Comparison of ENCODE assay signal across 8 cellular contexts in genomic region chrX:119606508-119607389, GRCh38. TPM values are rescaled to one million over a fixed set of nuclear protein-coding genes. Genes with fewer than 3 reads are reported as not detected.
DNase-seq lines count a peak whose midpoint lies in the region; ATAC-seq and TF ChIP-seq lines count a peak whose summit lies in the region.

No MANE protein-coding gene starts in this region.

- peak overlapping the region; percentile 96 for H3K27ac Mint-ChIP-seq in activated T-helper 2 cell treated with anti-CD3 and anti-CD28 coated beads, Interferon-gamma antibody, Interleukin-2, Interleukin-4, amounts not matched to agents 10 μg/mL and 5 μg/mL and 100 μg/mL, durations not matched to agents 14 hours and 24 hours and 36 hours
- H3K27ac Mint-ChIP-seq in stimulated activated effector memory CD8-positive, alpha-beta T cell treated with anti-CD3 and anti-CD28 coated beads, Interleukin-12 subunit alpha, Interleukin-12 subunit beta, amount 100 ng/mL, for 72 hours, result peak overlapping the region; percentile 95

- peaks cover 16% of the 10 kb centered on the region for H3K36me3 Mint-ChIP-seq in activated T-helper 2 cell treated with anti-CD3 and anti-CD28 coated beads, Interferon-gamma antibody, Interleukin-2, Interleukin-4, amounts not matched to agents 10 μg/mL and 5 μg/mL and 100 μg/mL, durations not matched to agents 14 hours and 24 hours and 36 hours (ENCODE audit: low read depth)
- peaks cover 42% of the 10 kb centered on the region for H3K36me3 Mint-ChIP-seq in stimulated activated effector memory CD8-positive, alpha-beta T cell treated with anti-CD3 and anti-CD28 coated beads, Interleukin-12 subunit alpha, Interleukin-12 subunit beta, amount 100 ng/mL, for 72 hours

- TF ChIP-seq CTCF in AG09309 (IDR thresholded peaks at IDR 0.05; ENCODE audit: control insufficient read depth, insufficient read depth, low read depth, low read length, missing control alignments), result no peak

- no peaks in the 10 kb centered on the region for H3K27me3 Mint-ChIP-seq in activated T-helper 2 cell treated with anti-CD3 and anti-CD28 coated beads, Interferon-gamma antibody, Interleukin-2, Interleukin-4, amounts not matched to agents 10 μg/mL and 5 μg/mL and 100 μg/mL, durations not matched to agents 14 hours and 24 hours and 36 hours (ENCODE audit: low read depth)

- intact Hi-C loops in activated T-helper 2 cell treated with anti-CD3 and anti-CD28 coated beads, Interferon-gamma antibody, Interleukin-2, Interleukin-4, amounts not matched to agents 10 μg/mL and 5 μg/mL and 100 μg/mL, durations not matched to agents 14 hours and 24 hours and 36 hours (cut with micrococcal nuclease), result loop anchor here (2.0 to 10.0 kb wide), 6 partner anchors 41 to 184 kb away; partner anchors contain the start of genes RPL39 and SEPTIN6

- H3K4me3 Mint-ChIP-seq in activated T-helper 2 cell treated with anti-CD3 and anti-CD28 coated beads, Interferon-gamma antibody, Interleukin-2, Interleukin-4, amounts not matched to agents 10 μg/mL and 5 μg/mL and 100 μg/mL, durations not matched to agents 14 hours and 24 hours and 36 hours (ENCODE audit: low read depth), result peak overlapping the region; percentile 97
- peak overlapping the region; percentile 90 for H3K4me3 Mint-ChIP-seq in stimulated activated effector memory CD8-positive, alpha-beta T cell treated with anti-CD3 and anti-CD28 coated beads, Interleukin-12 subunit alpha, Interleukin-12 subunit beta, amount 100 ng/mL, for 72 hours

- H3K9me3 Mint-ChIP-seq in activated T-helper 2 cell treated with anti-CD3 and anti-CD28 coated beads, Interferon-gamma antibody, Interleukin-2, Interleukin-4, amounts not matched to agents 10 μg/mL and 5 μg/mL and 100 μg/mL, durations not matched to agents 14 hours and 24 hours and 36 hours, result no peaks in the 10 kb centered on the region
- no peaks in the 10 kb centered on the region for H3K9me3 Mint-ChIP-seq in stimulated activated effector memory CD8-positive, alpha-beta T cell treated with anti-CD3 and anti-CD28 coated beads, Interleukin-12 subunit alpha, Interleukin-12 subunit beta, amount 100 ng/mL, for 72 hours

- peaks cover 19% of the 10 kb centered on the region for H3K4me1 Mint-ChIP-seq in activated T-helper 2 cell treated with anti-CD3 and anti-CD28 coated beads, Interferon-gamma antibody, Interleukin-2, Interleukin-4, amounts not matched to agents 10 μg/mL and 5 μg/mL and 100 μg/mL, durations not matched to agents 14 hours and 24 hours and 36 hours (ENCODE audit: low read depth)
- peaks cover 25% of the 10 kb centered on the region for H3K4me1 Mint-ChIP-seq in stimulated activated effector memory CD8-positive, alpha-beta T cell treated with anti-CD3 and anti-CD28 coated beads, Interleukin-12 subunit alpha, Interleukin-12 subunit beta, amount 100 ng/mL, for 72 hours

- H3K4me3 ChIP-seq in AG09309 (ENCODE audit: control insufficient read depth, low read depth, low read length), result peak overlapping the region; percentile 62
- peak overlapping the region; percentile 85 for H3K4me3 ChIP-seq in iPS-11a (ENCODE audit: low read depth, low read length)

- DNase-seq in AG09309 (ENCODE audit: low read depth) (peak; percentile 62), COLO829 (ENCODE audit: low spot score) (no peak), occipital lobe (lab: John Stamatoyannopoulos, UW) (no peak)
- no peak for DNase-seq in activated T-helper 2 cell treated with anti-CD3 and anti-CD28 coated beads, Interferon-gamma antibody, Interleukin-2, Interleukin-4, amounts not matched to agents 10 μg/mL and 5 μg/mL and 100 μg/mL, durations not matched to agents 14 hours and 24 hours and 36 hours (ENCODE audit: low spot score)
- DNase-seq in stimulated activated effector memory CD8-positive, alpha-beta T cell treated with anti-CD3 and anti-CD28 coated beads, Interleukin-12 subunit alpha, Interleukin-12 subunit beta, amount 100 ng/mL, for 72 hours (ENCODE audit: low spot score in 2 of 2), result no peak

- ATAC-seq in GM18867 (IDR thresholded peaks at IDR 0.05; ENCODE audit: unreplicated experiment), result peak; percentile 72
- peak; percentile 20 for ATAC-seq in HG03378 (IDR thresholded peaks at IDR 0.05; ENCODE audit: unreplicated experiment)
- peak; percentile 5 for ATAC-seq in stimulated activated effector memory CD8-positive, alpha-beta T cell treated with anti-CD3 and anti-CD28 coated beads, Interleukin-12 subunit alpha, Interleukin-12 subunit beta, amount 100 ng/mL, for 72 hours

RNA-seq across cellular contexts. Expression of gene NKRF, which starts 0.5 kb away (rescaled TPM):
- total RNA-seq in activated T-helper 2 cell treated with anti-CD3 and anti-CD28 coated beads, Interferon-gamma antibody, Interleukin-2, Interleukin-4, amounts not matched to agents 10 μg/mL and 5 μg/mL and 100 μg/mL, durations not matched to agents 14 hours and 24 hours and 36 hours, result 25.1 and 25.9 TPM in 2 replicates
- 14.0 TPM for total RNA-seq in occipital lobe

RNA-seq across cellular contexts. Expression of gene UBE2A, which starts 32.4 kb away (rescaled TPM):
- 60.6 and 61.6 TPM in 2 replicates for total RNA-seq in activated T-helper 2 cell treated with anti-CD3 and anti-CD28 coated beads, Interferon-gamma antibody, Interleukin-2, Interleukin-4, amounts not matched to agents 10 μg/mL and 5 μg/mL and 100 μg/mL, durations not matched to agents 14 hours and 24 hours and 36 hours
- 28.1 TPM for total RNA-seq in occipital lobe

RNA-seq across cellular contexts. Expression of gene STEEP1, which starts 41.5 kb away (rescaled TPM):
- 21.9 and 22.0 TPM in 2 replicates for total RNA-seq in activated T-helper 2 cell treated with anti-CD3 and anti-CD28 coated beads, Interferon-gamma antibody, Interleukin-2, Interleukin-4, amounts not matched to agents 10 μg/mL and 5 μg/mL and 100 μg/mL, durations not matched to agents 14 hours and 24 hours and 36 hours
- 28.1 TPM for total RNA-seq in occipital lobe

Comparison
In these comparisons a context has a peak if more than half of its experiments do, and no peak if none do; other contexts are left out.
1. ATAC-seq: peak in every context shown above with its lines; median percentile 72 in GM18867; 20 in HG03378; 5 in stimulated activated effector memory CD8-positive, alpha-beta T cell treated with anti-CD3 and anti-CD28 coated beads, Interleukin-12 subunit alpha, Interleukin-12 subunit beta, amount 100 ng/mL, for 72 hours.